ENCODE assay signal across 9 cellular contexts in the genomic region with DNA sequence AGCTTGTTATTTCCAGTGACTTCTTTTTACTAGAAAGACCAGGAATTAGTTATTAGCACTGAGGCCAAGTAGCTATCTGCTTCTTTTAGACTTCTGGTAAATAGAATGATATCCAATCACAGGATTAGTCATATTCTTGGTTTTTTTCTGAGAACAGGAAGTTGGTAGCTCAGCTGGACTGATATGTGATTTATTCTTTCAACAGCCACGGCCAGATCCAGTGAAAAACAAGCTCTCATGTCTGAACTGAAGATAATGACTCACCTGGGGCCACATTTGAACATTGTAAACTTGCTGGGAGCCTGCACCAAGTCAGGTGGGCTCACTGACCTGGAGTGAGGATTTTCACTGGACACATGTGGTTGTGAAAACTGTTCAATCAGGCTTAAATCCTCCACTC. TPM values are rescaled to one million over a fixed set of nuclear protein-coding genes. Genes with fewer than 3 reads are reported as not detected.
DNase-seq lines count a peak whose midpoint lies in the region; ATAC-seq and TF ChIP-seq lines count a peak whose summit lies in the region.
"Had no signal": no experiment of that assay in that cellular context is flagged by ENCODE, and none has a peak within 500 bp of the region (broad histone marks: within the 10 kb centered on the region; RNA-seq: fewer than 3 reads in every experiment).

No MANE protein-coding gene starts in this region.

- no peaks in the 10 kb centered on the region for H3K4me1 ChIP-seq in neural progenitor cell

- no peak for TF ChIP-seq CTCF in neural progenitor cell (IDR thresholded peaks at IDR 0.05)

- H3K27me3 Mint-ChIP-seq in neural progenitor cell (ENCODE audit: insufficient read depth, low read depth) = peaks cover 4% of the 10 kb centered on the region

- peaks cover 9% of the 10 kb centered on the region for H3K4me1 Mint-ChIP-seq in neural progenitor cell
- H3K4me1 Mint-ChIP-seq: central memory CD8-positive, alpha-beta T cell had no signal

- H3K9me3 ChIP-seq in neural progenitor cell (ENCODE audit: low read depth) = no peaks in the 10 kb centered on the region

- H3K27me3 ChIP-seq in neural progenitor cell = peaks cover 8% of the 10 kb centered on the region

- peak overlapping the region; percentile 73 for H3K4me2 ChIP-seq in neural progenitor cell

- H3K36me3 Mint-ChIP-seq in neural progenitor cell = peaks cover 12% of the 10 kb centered on the region

- peak; percentile 75 for ATAC-seq in GM18870 (IDR thresholded peaks at IDR 0.05; ENCODE audit: unreplicated experiment)
- peak; percentile 55 for ATAC-seq in HG03039 (IDR thresholded peaks at IDR 0.05; ENCODE audit: unreplicated experiment)
- ATAC-seq in left lobe of liver = no peak

- H4K20me1 ChIP-seq in neural progenitor cell (ENCODE audit: low read depth) = no peaks in the 10 kb centered on the region

- peaks cover 9% of the 10 kb centered on the region for H3K9me3 Mint-ChIP-seq in neural progenitor cell
- H3K9me3 Mint-ChIP-seq: central memory CD8-positive, alpha-beta T cell had no signal

- DNase-seq in amniotic epithelial cell (ENCODE audit: low read depth) (peak; percentile 93), neural progenitor cell (ENCODE audit: low spot score) (no peak), left lobe of liver (ENCODE audit: low spot score) (no peak), midbrain (lab: John Stamatoyannopoulos, UW) (no peak), T-helper 9 cell (no peak)
- no peak for DNase-seq in activated CD8-positive, alpha-beta memory T cell treated with anti-CD3 and anti-CD28 coated beads, Interleukin-2, amount 50 U/mL, for 4 hours

- no peak overlapping the region for H3K27ac Mint-ChIP-seq in neural progenitor cell

- no peaks in the 10 kb centered on the region for H3K79me2 ChIP-seq in neural progenitor cell (ENCODE audit: low read depth)

- H2AFZ ChIP-seq in neural progenitor cell (replicated peaks) = no peak overlapping the region

- H3K27ac ChIP-seq in neural progenitor cell = no peak overlapping the region

- no peak overlapping the region for H3K9ac ChIP-seq in neural progenitor cell

- H3F3A ChIP-seq in neural progenitor cell (ENCODE audit: low read depth) = peaks cover 13% of the 10 kb centered on the region

- H3K4me3 ChIP-seq in neural progenitor cell = peak overlapping the region; percentile 32

- no peaks in the 10 kb centered on the region for H3K36me3 ChIP-seq in neural progenitor cell

- H3K4me3 Mint-ChIP-seq in neural progenitor cell = no peak overlapping the region
- H3K4me3 Mint-ChIP-seq: central memory CD8-positive, alpha-beta T cell had no signal

RNA-seq across cellular contexts. Expression of a gene that starts 48.6 kb away (rescaled TPM):
- total RNA-seq in neural progenitor cell (ENCODE audit: low replicate concordance) (1.8 and 2.1 TPM in 2 replicates), left lobe of liver (15.5 TPM)
